28 cellular contexts compared by ENCODE assay signal in genomic region chr5:149498724-149499336, GRCh38. TPM values are rescaled to one million over a fixed set of nuclear protein-coding genes. Genes with fewer than 3 reads are reported as not detected.
DNase-seq lines count a peak whose midpoint lies in the region; ATAC-seq, FAIRE-seq and TF ChIP-seq lines count a peak whose summit lies in the region.
"Had no signal": no experiment of that assay in that cellular context is flagged by ENCODE, and none has a peak within 500 bp of the region (broad histone marks: within the 10 kb centered on the region; RNA-seq: fewer than 3 reads in every experiment).

No MANE protein-coding gene starts in this region.

- H3K4me1 ChIP-seq in adipocyte (ENCODE audit: control insufficient read depth, insufficient read depth, low read length) = peaks cover 70% of the 10 kb centered on the region
- peaks cover 44% of the 10 kb centered on the region for H3K4me1 ChIP-seq in iPS-20b (ENCODE audit: insufficient read depth, low read length)
- H3K4me1 ChIP-seq: BLaER1 had no signal

- no peak for TF ChIP-seq CTCF in D721Med (IDR thresholded peaks at IDR 0.05; ENCODE audit: insufficient read depth, missing control alignments)
- TF ChIP-seq CTCF in HFFc6 (IDR thresholded peaks at IDR 0.05) = no peak

- H3K4me3 ChIP-seq in adipocyte (ENCODE audit: low read length) (no peak overlapping the region), iPS-20b (ENCODE audit: low read length) (peak overlapping the region; percentile 46)
- H3K4me3 ChIP-seq: BLaER1, upper lobe of left lung had no signal

- peaks cover 47% of the 10 kb centered on the region for H3K36me3 Mint-ChIP-seq in HFFc6 (ENCODE audit: low read depth)

- peak; percentile 6 for FAIRE-seq in D721Med (lab: Jason Lieb, UNC)

- H3K27me3 Mint-ChIP-seq in HFFc6 (ENCODE audit: insufficient read depth) = no peaks in the 10 kb centered on the region; the same call in 1 of the 2 replicates
- H3K27me3 Mint-ChIP-seq: activated naive CD8-positive, alpha-beta T cell; stimulated activated memory B cell treated with anti-CD40 and anti-IgM and Interleukin-4, amounts not matched to agents 10 μg/mL and 1 μg/mL and 100 μg/mL, for 72 hours had no signal

- peak overlapping the region; percentile 89; the same call in 1 of the 2 replicates for H3K27ac Mint-ChIP-seq in HFFc6
- H3K27ac Mint-ChIP-seq: activated naive CD8-positive, alpha-beta T cell; endodermal cell; stimulated activated memory B cell treated with anti-CD40 and anti-IgM and Interleukin-4, amounts not matched to agents 10 μg/mL and 1 μg/mL and 100 μg/mL, for 72 hours had no signal

- no peaks in the 10 kb centered on the region for H3K9me3 ChIP-seq in adipocyte (ENCODE audit: control insufficient read depth, low read length)
- H3K9me3 ChIP-seq in iPS-20b (ENCODE audit: insufficient read depth, low read depth, low read length) = no peaks in the 10 kb centered on the region
- H3K9me3 ChIP-seq: BLaER1, upper lobe of left lung had no signal

- no peaks in the 10 kb centered on the region for H3K27me3 ChIP-seq in adipocyte (replicated peaks; ENCODE audit: control insufficient read depth, insufficient read depth, low read length)
- H3K27me3 ChIP-seq in iPS-20b (ENCODE audit: insufficient read depth, low read length) = no peaks in the 10 kb centered on the region
- H3K27me3 ChIP-seq: BLaER1, upper lobe of left lung had no signal

- H3K4me1 Mint-ChIP-seq in HFFc6 (ENCODE audit: low read depth) = peaks cover 87% of the 10 kb centered on the region
- H3K4me1 Mint-ChIP-seq: stimulated activated memory B cell treated with anti-CD40 and anti-IgM and Interleukin-4, amounts not matched to agents 10 μg/mL and 1 μg/mL and 100 μg/mL, for 72 hours had no signal

- DNase-seq in D721Med (ENCODE audit: insufficient read length, low spot score) (no peak), HFFc6 (no peak), adipocyte (ENCODE audit: low read depth) (no peak), retina (no peak), T-helper 2 cell (no peak)
- DNase-seq in activated effector memory CD4-positive, alpha-beta T cell treated with Interleukin-2 at 50 U/mL for 16 hours = no peak
- DNase-seq: activated CD4-positive, alpha-beta T cell treated with anti-CD3 and anti-CD28 coated beads for 48 hours; activated CD8-positive, alpha-beta memory T cell treated with anti-CD3 and anti-CD28 coated beads for 24 hours; activated T-cell treated with anti-CD3 and anti-CD28 coated beads for 4 hours; dermis blood vessel endothelial cell; DMS53; endodermal cell; foreskin melanocyte; MM.1S; NCI-H1930; NCI-H526; SHP77 treated with DMSO at 0.1 percent for 48 hours; T-helper 9 cell; upper lobe of left lung; WERI-Rb-1 had no signal

- H3K9me3 Mint-ChIP-seq in HFFc6 = no peaks in the 10 kb centered on the region
- H3K9me3 Mint-ChIP-seq: endodermal cell; nephron; stimulated activated memory B cell treated with anti-CD40 and anti-IgM and Interleukin-4, amounts not matched to agents 10 μg/mL and 1 μg/mL and 100 μg/mL, for 72 hours had no signal

- H3K4me3 Mint-ChIP-seq in HFFc6 = no peak overlapping the region
- H3K4me3 Mint-ChIP-seq: activated naive CD8-positive, alpha-beta T cell; endodermal cell; nephron; stimulated activated memory B cell treated with anti-CD40 and anti-IgM and Interleukin-4, amounts not matched to agents 10 μg/mL and 1 μg/mL and 100 μg/mL, for 72 hours had no signal

- peak overlapping the region; percentile 39 for H3K27ac ChIP-seq in iPS-20b (ENCODE audit: low read length)
- H3K27ac ChIP-seq: BLaER1, KMS-11, WERI-Rb-1 had no signal

- H3K36me3 ChIP-seq in adipocyte (ENCODE audit: control insufficient read depth, insufficient read depth, low read length, severe bottlenecking) = peaks cover 74% of the 10 kb centered on the region
- peaks cover 92% of the 10 kb centered on the region for H3K36me3 ChIP-seq in iPS-20b (ENCODE audit: insufficient read depth, low read depth, low read length)

- no peak for ATAC-seq in HG03175 (IDR thresholded peaks at IDR 0.05; ENCODE audit: unreplicated experiment)
- ATAC-seq: esophagus mucosa; stimulated activated memory B cell treated with anti-CD40 and anti-IgM and Interleukin-4, amounts not matched to agents 10 μg/mL and 1 μg/mL and 100 μg/mL, for 72 hours had no signal

- peak overlapping the region; percentile 48 for H3K9ac ChIP-seq in adipocyte (ENCODE audit: low read length)
- 0 out of 2 replicates have a peak overlapping the region, but pooled peaks have one; percentile 26 for H3K9ac ChIP-seq in iPS-20b (ENCODE audit: low read depth, low read length)
- H3K9ac ChIP-seq: BLaER1, KMS-11 had no signal

RNA-seq across cellular contexts. Expression of gene CSNK1A1, which starts 52.4 kb away (rescaled TPM):
- 100 to 1,000 TPM; 266 to 336 (median 310) TPM for total RNA-seq in HFFc6 (2021; fragmentation: NEBNext Ultra II Directional; extraction: Animal tissue kit (Norgen Biotek cat#: 25700))
